ENCODE assay signal across 8 cellular contexts in genomic region chr4:3480528-3481112, GRCh38.
A peak's percentile ranks its signal among the peaks of the same experiment; 100 is the strongest.
DNase-seq lines count a peak whose midpoint lies in the region; ATAC-seq and FAIRE-seq lines count a peak whose summit lies in the region.

No MANE protein-coding gene starts in this region.

- ATAC-seq in HG03135 (IDR thresholded peaks at IDR 0.05; ENCODE audit: unreplicated experiment) (peak; percentile 57), GM21423 (IDR thresholded peaks at IDR 0.05; ENCODE audit: unreplicated experiment) (no peak)

- DNase-seq in NOMO-1 (lab: John Stamatoyannopoulos, UW; ENCODE audit: unreplicated experiment in 2 of 2) (peak; percentile 63 to 64), epidermal melanocyte (ENCODE audit: insufficient read length, low spot score) (peak; percentile 86), middle frontal gyrus (ENCODE audit: extremely low spot score, low spot score) (peak; percentile 43)
- peak; percentile 39 for DNase-seq in activated CD8-positive, alpha-beta memory T cell treated with anti-CD3 and anti-CD28 coated beads, Interleukin-2, amount 50 U/mL, for 24 hours (ENCODE audit: extremely low read depth)
- peak; percentile 27 to 34 for DNase-seq in stimulated activated CD8-positive, alpha-beta memory T cell treated with anti-CD3 and anti-CD28 coated beads, Interleukin-4, amount 100 ng/mL, for 4 hours (ENCODE audit: low read depth in 2 of 2, low spot score in 1 of 2)

- FAIRE-seq in G401.6 (lab: Jason Lieb, UNC) = peak; percentile 93

Comparison
In these comparisons a context has a peak if more than half of its experiments do, and no peak if none do; other contexts are left out.
1. DNase-seq: peak in every context shown above with its lines; median percentile 86 in epidermal melanocyte; 64 in NOMO-1; 43 in middle frontal gyrus; 39 in activated CD8-positive, alpha-beta memory T cell treated with anti-CD3 and anti-CD28 coated beads, Interleukin-2, amount 50 U/mL, for 24 hours; 30 in stimulated activated CD8-positive, alpha-beta memory T cell treated with anti-CD3 and anti-CD28 coated beads, Interleukin-4, amount 100 ng/mL, for 4 hours.